11 cellular contexts compared by ENCODE assay signal in the genomic region with DNA sequence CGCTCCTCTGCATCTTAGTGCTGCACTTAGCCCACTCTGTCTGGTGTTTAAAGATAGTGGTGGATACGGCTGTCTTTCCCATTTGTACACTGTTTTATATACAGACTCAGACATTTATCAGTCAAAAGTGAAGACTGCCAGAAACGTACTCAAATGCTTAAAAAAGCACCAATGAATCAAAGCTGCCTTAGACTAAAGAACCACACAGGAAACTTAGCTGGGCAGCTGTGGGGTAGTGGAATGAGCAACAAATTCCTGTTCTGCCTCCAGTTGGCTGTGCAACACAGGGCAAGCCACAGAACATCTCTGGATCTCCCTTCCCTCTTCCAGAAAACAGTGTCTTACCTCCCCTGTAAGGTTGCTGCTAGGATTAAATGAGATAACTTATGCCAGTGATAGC.
DNase-seq lines count a peak whose midpoint lies in the region; ATAC-seq and TF ChIP-seq lines count a peak whose summit lies in the region.
"Had no signal": no experiment of that assay in that cellular context is flagged by ENCODE, and none has a peak within 500 bp of the region (broad histone marks: within the 10 kb centered on the region; RNA-seq: fewer than 3 reads in every experiment).

No MANE protein-coding gene starts in this region.

- intact Hi-C loops in activated T-helper 1 cell treated with anti-CD3 and anti-CD28 coated beads, Interleukin-12 subunit alpha, Interleukin-12 subunit beta, Interleukin-2, Interleukin-4 antibody, amounts not matched to agents 30 ng/mL and 10 ng/mL and 1 ng/mL, durations not matched to agents 14 hours and 24 hours and 36 hours (cut with micrococcal nuclease): loop anchor here (1.0 to 2.0 kb wide), 3 partner anchors 9 to 110 kb away; no protein-coding TSS in a partner anchor
- intact Hi-C loops in heart left ventricle (cut with DNase I): loop anchor here in 2 of 10 donors (5.0 to 10.0 kb wide), 2 partner anchors 74 to 77 kb away; a partner anchor contains a TSS

- H3K27me3 Mint-ChIP-seq in activated T-helper 1 cell treated with anti-CD3 and anti-CD28 coated beads, Interleukin-12 subunit alpha, Interleukin-12 subunit beta, Interleukin-2, Interleukin-4 antibody, amounts not matched to agents 30 ng/mL and 10 ng/mL and 1 ng/mL, durations not matched to agents 14 hours and 24 hours and 36 hours (ENCODE audit: insufficient read depth): peaks cover 5% of the 10 kb centered on the region
- H3K27me3 Mint-ChIP-seq in nephron progenitor cell (ENCODE audit: low read depth, poor library complexity): peaks cover 3% of the 10 kb centered on the region

- peak; percentile 61 for DNase-seq in EH (ENCODE audit: low read depth)
- no peak for DNase-seq in activated T-helper 1 cell treated with anti-CD3 and anti-CD28 coated beads, Interleukin-12 subunit alpha, Interleukin-12 subunit beta, Interleukin-2, Interleukin-4 antibody, amounts not matched to agents 30 ng/mL and 10 ng/mL and 1 ng/mL, durations not matched to agents 14 hours and 24 hours and 36 hours (ENCODE audit: low spot score)
- no peak for DNase-seq in nephron progenitor cell
- no peak for DNase-seq in dedifferentiated amniotic fluid mesenchymal stem cell (ENCODE audit: extremely low spot score)
- DNase-seq in heart left ventricle: no peak
- DNase-seq: DMS 273 treated with DMSO at 0.1 percent for 48 hours, GOT3, NCI-H345, WERI-Rb-1 had no signal

- 54 to 73% (median 61%) methylated on average over 3 of the region's 3 CpGs for WGBS in heart left ventricle, 4 donors

- H3K4me1 ChIP-seq in heart left ventricle: peaks cover 0 to 24% (median 13%) of the 10 kb centered on the region in 12 donors

- no peaks in the 10 kb centered on the region for H3K9me3 ChIP-seq in heart left ventricle

- TF ChIP-seq CTCF in nephron progenitor cell (IDR thresholded peaks at IDR 0.05): no peak
- no peak for TF ChIP-seq CTCF in heart left ventricle (IDR thresholded peaks at IDR 0.05)

- peak overlapping the region; percentile 62 for H3K4me3 Mint-ChIP-seq in activated T-helper 1 cell treated with anti-CD3 and anti-CD28 coated beads, Interleukin-12 subunit alpha, Interleukin-12 subunit beta, Interleukin-2, Interleukin-4 antibody, amounts not matched to agents 30 ng/mL and 10 ng/mL and 1 ng/mL, durations not matched to agents 14 hours and 24 hours and 36 hours
- no peak overlapping the region for H3K4me3 Mint-ChIP-seq in nephron progenitor cell

- H3K27ac Mint-ChIP-seq in activated T-helper 1 cell treated with anti-CD3 and anti-CD28 coated beads, Interleukin-12 subunit alpha, Interleukin-12 subunit beta, Interleukin-2, Interleukin-4 antibody, amounts not matched to agents 30 ng/mL and 10 ng/mL and 1 ng/mL, durations not matched to agents 14 hours and 24 hours and 36 hours: peak overlapping the region; percentile 15
- peak overlapping the region; percentile 22 for H3K27ac Mint-ChIP-seq in nephron progenitor cell

- H3K4me3 ChIP-seq in heart left ventricle: no peak overlapping the region

- H3K36me3 ChIP-seq in heart left ventricle: no peaks in the 10 kb centered on the region
- H3K36me3 ChIP-seq: WERI-Rb-1 had no signal

- peaks cover 2% of the 10 kb centered on the region for H3K36me3 Mint-ChIP-seq in activated T-helper 1 cell treated with anti-CD3 and anti-CD28 coated beads, Interleukin-12 subunit alpha, Interleukin-12 subunit beta, Interleukin-2, Interleukin-4 antibody, amounts not matched to agents 30 ng/mL and 10 ng/mL and 1 ng/mL, durations not matched to agents 14 hours and 24 hours and 36 hours (ENCODE audit: low read depth)
- peaks cover 6% of the 10 kb centered on the region for H3K36me3 Mint-ChIP-seq in nephron progenitor cell (ENCODE audit: low read depth)

- H3K4me1 Mint-ChIP-seq in activated T-helper 1 cell treated with anti-CD3 and anti-CD28 coated beads, Interleukin-12 subunit alpha, Interleukin-12 subunit beta, Interleukin-2, Interleukin-4 antibody, amounts not matched to agents 30 ng/mL and 10 ng/mL and 1 ng/mL, durations not matched to agents 14 hours and 24 hours and 36 hours (ENCODE audit: low read depth): peaks cover 44% of the 10 kb centered on the region
- peaks cover 31% of the 10 kb centered on the region for H3K4me1 Mint-ChIP-seq in nephron progenitor cell

- no peaks in the 10 kb centered on the region for H3K9me3 Mint-ChIP-seq in activated T-helper 1 cell treated with anti-CD3 and anti-CD28 coated beads, Interleukin-12 subunit alpha, Interleukin-12 subunit beta, Interleukin-2, Interleukin-4 antibody, amounts not matched to agents 30 ng/mL and 10 ng/mL and 1 ng/mL, durations not matched to agents 14 hours and 24 hours and 36 hours
- H3K9me3 Mint-ChIP-seq in nephron progenitor cell: no peaks in the 10 kb centered on the region

- no peak for TF ChIP-seq POLR2A in heart left ventricle (IDR thresholded peaks at IDR 0.05)

- ATAC-seq in GM21576 (IDR thresholded peaks at IDR 0.05; ENCODE audit: unreplicated experiment): peak; percentile 64
- ATAC-seq in GM19328 (IDR thresholded peaks at IDR 0.05; ENCODE audit: unreplicated experiment): no peak
- no peak for ATAC-seq in heart left ventricle

- H3K27me3 ChIP-seq in heart left ventricle: no peaks in the 10 kb centered on the region

- peak overlapping the region in 2 of 12 donors; percentile 45 to 55 for H3K27ac ChIP-seq in heart left ventricle
- H3K27ac ChIP-seq: WERI-Rb-1 had no signal
